Comparison of ENCODE assay signal across 9 cellular contexts in genomic region chr4:103197765-103198110, GRCh38. TPM values are rescaled to one million over a fixed set of nuclear protein-coding genes. Genes with fewer than 3 reads are reported as not detected.
DNase-seq lines count a peak whose midpoint lies in the region; ATAC-seq, FAIRE-seq and TF ChIP-seq lines count a peak whose summit lies in the region.
"Had no signal": no experiment of that assay in that cellular context is flagged by ENCODE, and none has a peak within 500 bp of the region (broad histone marks: within the 10 kb centered on the region; RNA-seq: fewer than 3 reads in every experiment).

No MANE protein-coding gene starts in this region.

- TF ChIP-seq CTCF in heart right ventricle (IDR thresholded peaks at IDR 0.05): no peak
- no peak for TF ChIP-seq CTCF in sigmoid colon (IDR thresholded peaks at IDR 0.05)

- no peak for DNase-seq in activated CD4-positive, alpha-beta T cell treated with anti-CD3 and anti-CD28 coated beads, Interleukin-2, amount 10 ng/mL, durations not matched to agents 7 days and 5 days
- DNase-seq in activated CD4-positive, alpha-beta T cell treated with anti-CD3 and anti-CD28 coated beads, Interleukin-2, amount 50 U/mL, for 4 hours: no peak
- DNase-seq in T-cell (peak in 1 of 34 experiments; percentile 0), heart right ventricle (no peak), sigmoid colon (no peak), frontal cortex (ENCODE audit: low spot score in 2 of 2) (no peak), DMS79 (lab: John Stamatoyannopoulos, UW) (no peak)

- H3K4me1 ChIP-seq in heart right ventricle (peaks cover 0 to 16% (median 6%) of the 10 kb centered on the region in 9 donors), sigmoid colon (peaks cover 0 to 5% (median 4%) of the 10 kb centered on the region in 4 donors)

- WGBS in heart right ventricle, 2 donors: 2% methylated on average over 9 of the region's 9 CpGs
- 0 to 1% methylated on average over 9 of the region's 9 CpGs for whole genome bisulfite sequencing in sigmoid colon, 2 donors

- no peaks in the 10 kb centered on the region for H3K9me3 Mint-ChIP-seq in activated CD4-positive, alpha-beta T cell treated with anti-CD3 and anti-CD28 coated beads, Interleukin-2, amount 10 ng/mL, durations not matched to agents 7 days and 5 days
- H3K9me3 Mint-ChIP-seq in T-cell: no peaks in the 10 kb centered on the region

- H3K4me1 Mint-ChIP-seq in activated CD4-positive, alpha-beta T cell treated with anti-CD3 and anti-CD28 coated beads, Interleukin-2, amount 10 ng/mL, durations not matched to agents 7 days and 5 days: peaks cover 24% of the 10 kb centered on the region
- peaks cover 9 to 11% (median 10%) of the 10 kb centered on the region in 3 donors for H3K4me1 Mint-ChIP-seq in T-cell

- peak overlapping the region; percentile 100 for H3K27ac Mint-ChIP-seq in activated CD4-positive, alpha-beta T cell treated with anti-CD3 and anti-CD28 coated beads, Interleukin-2, amount 10 ng/mL, durations not matched to agents 7 days and 5 days
- H3K27ac Mint-ChIP-seq in T-cell: peak overlapping the region in 1 of 2 donors; percentile 46

- no peak for TF ChIP-seq POLR2A in sigmoid colon (IDR thresholded peaks at IDR 0.05)

- ATAC-seq in HG03025 (IDR thresholded peaks at IDR 0.05; ENCODE audit: low FRiP score, unreplicated experiment) (peak; percentile 48), T-cell (replicated peaks in 1 of 4) (peak; percentile 34 to 42 (median 38)), heart right ventricle (peak; percentile 17 to 71 (median 40))

- H3K27ac ChIP-seq in heart right ventricle (peak overlapping the region in 4 of 10 donors; percentile 48 to 83 (median 66)), sigmoid colon (peak overlapping the region; percentile 67 to 75 (median 70))

- intact Hi-C loops in heart right ventricle (cut with DNase I): no loop called here
- intact Hi-C loops in sigmoid colon (cut with DNase I): loop anchor here (2.0 kb wide), 1 partner anchor 329 kb away; the partner anchor contains the start of gene CISD2

- H3K27me3 Mint-ChIP-seq in activated CD4-positive, alpha-beta T cell treated with anti-CD3 and anti-CD28 coated beads, Interleukin-2, amount 10 ng/mL, durations not matched to agents 7 days and 5 days: peaks cover 9% of the 10 kb centered on the region
- H3K27me3 Mint-ChIP-seq in T-cell: peaks cover 4 to 6% of the 10 kb centered on the region in 2 donors

- TF ChIP-seq EP300 in sigmoid colon (IDR thresholded peaks at IDR 0.05): no peak

- H3K36me3 ChIP-seq in heart right ventricle (peaks cover 0 to 24% (median 0%) of the 10 kb centered on the region in 9 donors), sigmoid colon (no peaks in the 10 kb centered on the region)

- POLR2A ChIA-PET in activated CD4-positive, alpha-beta T cell treated with anti-CD3 and anti-CD28 coated beads, Interleukin-2, amount 10 ng/mL, durations not matched to agents 7 days and 5 days (lab: Charles Lee): no interaction called here
- POLR2A ChIA-PET in T-cell (lab: Charles Lee): interaction anchor here (0.6 to 1.0 kb wide), 3 partner anchors 13 to 370 kb away, joined by 4 to 9 read pairs (median 6); no protein-coding TSS in a partner anchor

- CTCF ChIA-PET in activated CD4-positive, alpha-beta T cell treated with anti-CD3 and anti-CD28 coated beads, Interleukin-2, amount 10 ng/mL, durations not matched to agents 7 days and 5 days (lab: Charles Lee): interaction anchor here (1.2 kb wide), 1 partner anchor 98 kb away, joined by 4 read pairs; the partner anchor contains the start of gene BDH2
- CTCF ChIA-PET in T-cell (lab: Charles Lee): no interaction called here

- peak overlapping the region; percentile 52 to 82 (median 70) for H3K4me3 ChIP-seq in heart right ventricle
- peak overlapping the region; percentile 50 to 76 (median 64) for H3K4me3 ChIP-seq in sigmoid colon

- H3K36me3 Mint-ChIP-seq in activated CD4-positive, alpha-beta T cell treated with anti-CD3 and anti-CD28 coated beads, Interleukin-2, amount 10 ng/mL, durations not matched to agents 7 days and 5 days (ENCODE audit: low read depth): peaks cover 37% of the 10 kb centered on the region
- no peaks in the 10 kb centered on the region for H3K36me3 Mint-ChIP-seq in T-cell

- H3K27me3 ChIP-seq in heart right ventricle (peaks cover 0 to 5% (median 0%) of the 10 kb centered on the region in 7 donors), sigmoid colon (no peaks in the 10 kb centered on the region)

- H3K4me3 Mint-ChIP-seq in activated CD4-positive, alpha-beta T cell treated with anti-CD3 and anti-CD28 coated beads, Interleukin-2, amount 10 ng/mL, durations not matched to agents 7 days and 5 days: peak overlapping the region; percentile 80
- H3K4me3 Mint-ChIP-seq in T-cell: peak overlapping the region; percentile 84 to 95 (median 90)

- no peaks in the 10 kb centered on the region for H3K9me3 ChIP-seq in heart right ventricle
- H3K9me3 ChIP-seq in sigmoid colon: no peaks in the 10 kb centered on the region

- no peak for FAIRE-seq in frontal cortex (lab: Jason Lieb, UNC)
- FAIRE-seq: islet of Langerhans had no signal

RNA-seq across cellular contexts. Expression of gene CENPE, which starts 0.4 kb away (rescaled TPM):
- 10 to 100 TPM; 65.0 to 74.6 TPM for total RNA-seq in activated CD4-positive, alpha-beta T cell treated with anti-CD3 and anti-CD28 coated beads, Interleukin-2, amount 10 ng/mL, durations not matched to agents 7 days and 5 days
- 1 to 10 TPM in 4 of 5 donors, under 1 TPM in 1; 0.92 to 5.1 (median 2.2) TPM for total RNA-seq in T-cell
- total RNA-seq in heart right ventricle: 1 to 10 TPM in 3 of 10 donors, under 1 TPM in 7; 0.25 to 2.6 (median 0.72) TPM
- polyA plus RNA-seq in heart right ventricle: under 1 TPM; 0.09 to 0.15 TPM
- 1 to 10 TPM in 3 of 4 donors, under 1 TPM in 1; 0.49 to 1.4 (median 1.1) TPM for total RNA-seq in sigmoid colon
- 1 to 10 TPM in 1 of 3 donors, under 1 TPM in 2; 0.46 to 5.2 (median 0.60) TPM for polyA plus RNA-seq in sigmoid colon
- 3.7 TPM for total RNA-seq in frontal cortex

Comparison
In these comparisons a context has a peak if more than half of its experiments do, and no peak if none do; other contexts are left out.
1. RNA of gene CENPE, which starts 0.4 kb away (total RNA-seq): 65.0 to 74.6 TPM in activated CD4-positive, alpha-beta T cell treated with anti-CD3 and anti-CD28 coated beads, Interleukin-2, amount 10 ng/mL, durations not matched to agents 7 days and 5 days; 3.7 TPM in frontal cortex (single experiment), 0.92 to 5.1 TPM in T-cell, 0.49 to 1.4 TPM in sigmoid colon and 0.25 to 2.6 TPM in heart right ventricle; every median in the first group is over 10 times any median in the second.
2. Peak in every context shown above with its lines, with median percentiles within 50 percentile points of each other: ATAC-seq.